8 cellular contexts compared by ENCODE assay signal in genomic region chr15:74422723-74423442, GRCh38.
DNase-seq lines count a peak whose midpoint lies in the region; ATAC-seq lines count a peak whose summit lies in the region.

No MANE protein-coding gene starts in this region.

- peaks cover 86 to 100% of the 10 kb centered on the region in 2 donors for H3K4me1 Mint-ChIP-seq in stimulated activated naive B cell treated with anti-CD40 and anti-IgM and Interleukin-4, amounts not matched to agents 10 μg/mL and 1 μg/mL and 100 μg/mL, for 72 hours

- DNase-seq in NOMO-1 (lab: John Stamatoyannopoulos, UW; ENCODE audit: unreplicated experiment in 2 of 2), result peak; percentile 9 to 41
- DNase-seq in NOMO-1 treated with dmso at 0.1 percent for 144 hours (lab: John Stamatoyannopoulos, UW; ENCODE audit: unreplicated experiment), result no peak
- peak; percentile 52 for DNase-seq in SKM-1 (lab: John Stamatoyannopoulos, UW; ENCODE audit: unreplicated experiment)
- peak; percentile 57 for DNase-seq in foreskin melanocyte
- no peak for DNase-seq in stimulated activated naive B cell treated with anti-CD40 and anti-IgM and Interleukin-4, amounts not matched to agents 10 μg/mL and 1 μg/mL and 100 μg/mL, for 72 hours
- no peak for DNase-seq in activated effector memory CD4-positive, alpha-beta T cell treated with Interleukin-2 at 50 U/mL for 16 hours
- DNase-seq in NCI-H1417 (lab: John Stamatoyannopoulos, UW), result no peak

- peaks cover 82 to 92% of the 10 kb centered on the region in 2 donors for H3K36me3 Mint-ChIP-seq in stimulated activated naive B cell treated with anti-CD40 and anti-IgM and Interleukin-4, amounts not matched to agents 10 μg/mL and 1 μg/mL and 100 μg/mL, for 72 hours

- ATAC-seq in stimulated activated naive B cell treated with anti-CD40 and anti-IgM and Interleukin-4, amounts not matched to agents 10 μg/mL and 1 μg/mL and 100 μg/mL, for 72 hours (replicated peaks), result peak; percentile 20 to 30
- no peak for ATAC-seq in HG03378 (IDR thresholded peaks at IDR 0.05; ENCODE audit: unreplicated experiment)

- H3K9me3 Mint-ChIP-seq in stimulated activated naive B cell treated with anti-CD40 and anti-IgM and Interleukin-4, amounts not matched to agents 10 μg/mL and 1 μg/mL and 100 μg/mL, for 72 hours, result no peaks in the 10 kb centered on the region

- no peaks in the 10 kb centered on the region for H3K27me3 Mint-ChIP-seq in stimulated activated naive B cell treated with anti-CD40 and anti-IgM and Interleukin-4, amounts not matched to agents 10 μg/mL and 1 μg/mL and 100 μg/mL, for 72 hours

- peak overlapping the region; percentile 83 to 85 for H3K4me3 Mint-ChIP-seq in stimulated activated naive B cell treated with anti-CD40 and anti-IgM and Interleukin-4, amounts not matched to agents 10 μg/mL and 1 μg/mL and 100 μg/mL, for 72 hours

- H3K27ac Mint-ChIP-seq in stimulated activated naive B cell treated with anti-CD40 and anti-IgM and Interleukin-4, amounts not matched to agents 10 μg/mL and 1 μg/mL and 100 μg/mL, for 72 hours, result peak overlapping the region; percentile 93

Comparison
In these comparisons a context has a peak if more than half of its experiments do, and no peak if none do; other contexts are left out.
1. DNase-seq: peak in NOMO-1 (2 of 2), SKM-1 (single experiment) and foreskin melanocyte (single experiment); none in NOMO-1 treated with dmso at 0.1 percent for 144 hours (single experiment), stimulated activated naive B cell treated with anti-CD40 and anti-IgM and Interleukin-4, amounts not matched to agents 10 μg/mL and 1 μg/mL and 100 μg/mL, for 72 hours (single experiment), activated effector memory CD4-positive, alpha-beta T cell treated with Interleukin-2 at 50 U/mL for 16 hours (single experiment) and NCI-H1417 (0 of 3).